In the genomic region with DNA sequence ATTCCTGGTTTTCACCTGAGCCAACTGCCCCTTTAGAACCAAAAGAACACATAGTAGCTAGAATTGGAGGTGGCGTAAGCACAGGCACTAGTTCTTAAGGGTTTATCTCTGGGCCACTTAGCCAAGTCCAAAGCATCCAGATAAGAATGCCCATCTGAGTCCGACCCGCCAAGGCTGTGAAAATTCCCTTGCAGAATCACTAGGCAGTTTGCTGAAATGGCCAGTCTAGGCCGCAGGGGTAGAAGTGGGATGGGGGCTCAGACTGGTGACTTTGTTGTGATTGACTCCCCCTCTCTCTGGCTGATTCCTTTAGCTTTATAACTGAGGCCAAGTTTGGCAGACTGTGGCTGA, we compare ENCODE assay signal across 25 cellular contexts. TPM values are rescaled to one million over a fixed set of nuclear protein-coding genes. Genes with fewer than 3 reads are reported as not detected.
DNase-seq lines count a peak whose midpoint lies in the region; ATAC-seq and TF ChIP-seq lines count a peak whose summit lies in the region.
"Had no signal": no experiment of that assay in that cellular context is flagged by ENCODE, and none has a peak within 500 bp of the region (broad histone marks: within the 10 kb centered on the region; RNA-seq: fewer than 3 reads in every experiment).

No MANE protein-coding gene starts in this region.

- H3K4me2 ChIP-seq in BLaER1 (peak overlapping the region; percentile 71), PC-9 (peak overlapping the region; percentile 66)

- H3K27ac ChIP-seq in BLaER1 (peak overlapping the region; percentile 68), PC-9 (peak overlapping the region; percentile 100)

- H2AFZ ChIP-seq in PC-9, result no peak overlapping the region

- peaks cover 35% of the 10 kb centered on the region for H3K36me3 Mint-ChIP-seq in activated CD8-positive, alpha-beta T cell treated with anti-CD3 and anti-CD28 coated beads for 36 hours (ENCODE audit: low read depth)
- peaks cover 22% of the 10 kb centered on the region for H3K36me3 Mint-ChIP-seq in activated CD8-positive, alpha-beta T cell treated with anti-CD3 and anti-CD28 coated beads, Interleukin-2, amount 10 ng/mL, durations not matched to agents 7 days and 5 days (ENCODE audit: low read depth)
- H3K36me3 Mint-ChIP-seq: CD4-positive, CD25-positive, alpha-beta regulatory T cell; natural killer cell had no signal

- peaks cover 35% of the 10 kb centered on the region for H3K79me2 ChIP-seq in PC-9 (ENCODE audit: low read depth)

- H3K36me3 ChIP-seq in BLaER1 (no peaks in the 10 kb centered on the region), PC-9 (ENCODE audit: low read depth) (peaks cover 14% of the 10 kb centered on the region), iPS-15b (ENCODE audit: control insufficient read depth, insufficient read depth, low read length) (no peaks in the 10 kb centered on the region)

- H4K20me1 ChIP-seq in BLaER1, result peaks cover 8% of the 10 kb centered on the region; the same call in 1 of the 2 replicates
- peaks cover 6% of the 10 kb centered on the region for H4K20me1 ChIP-seq in PC-9 (ENCODE audit: insufficient read depth)

- H3F3A ChIP-seq in PC-9 (ENCODE audit: insufficient read depth, low read depth), result peaks cover 58% of the 10 kb centered on the region

- H3K27ac Mint-ChIP-seq in activated CD8-positive, alpha-beta T cell treated with anti-CD3 and anti-CD28 coated beads for 36 hours, result peak overlapping the region; percentile 68
- no peak overlapping the region for H3K27ac Mint-ChIP-seq in activated CD8-positive, alpha-beta T cell treated with anti-CD3 and anti-CD28 coated beads, Interleukin-2, amount 10 ng/mL, durations not matched to agents 7 days and 5 days
- H3K27ac Mint-ChIP-seq: CD4-positive, CD25-positive, alpha-beta regulatory T cell; dendritic cell treated with granulocyte-macrophage colony-stimulating factor and Interleukin-4, amounts not matched to agents 40 ng/mL and 50 ng/mL, for 4 days; HFFc6; natural killer cell had no signal

- no peak for TF ChIP-seq CTCF in activated CD8-positive, alpha-beta T cell treated with anti-CD3 and anti-CD28 coated beads for 36 hours (IDR thresholded peaks at IDR 0.05)
- no peak for TF ChIP-seq CTCF in PC-9 (conservative IDR thresholded peaks at IDR 0.05)

- H3K27me3 Mint-ChIP-seq in activated CD8-positive, alpha-beta T cell treated with anti-CD3 and anti-CD28 coated beads for 36 hours, result peaks cover 47% of the 10 kb centered on the region
- H3K27me3 Mint-ChIP-seq in activated CD8-positive, alpha-beta T cell treated with anti-CD3 and anti-CD28 coated beads, Interleukin-2, amount 10 ng/mL, durations not matched to agents 7 days and 5 days (ENCODE audit: low read depth), result peaks cover 11% of the 10 kb centered on the region

- H3K9ac ChIP-seq in BLaER1 (no peak overlapping the region), iPS-15b (ENCODE audit: low read depth, low read length) (no peak overlapping the region)

- H3K4me3 ChIP-seq in BLaER1 (no peak overlapping the region), PC-9 (no peak overlapping the region), iPS-15b (ENCODE audit: low read depth, low read length) (peak overlapping the region; percentile 52)

- intact Hi-C loops in activated CD8-positive, alpha-beta T cell treated with anti-CD3 and anti-CD28 coated beads for 36 hours (cut with micrococcal nuclease), result no loop called here
- intact Hi-C loops in PC-9 (cut with micrococcal nuclease; ENCODE audit: unreplicated experiment), result no loop called here

- peaks cover 30% of the 10 kb centered on the region for H3K27me3 ChIP-seq in BLaER1
- H3K27me3 ChIP-seq in PC-9 (ENCODE audit: insufficient read depth, low read depth), result no peaks in the 10 kb centered on the region
- H3K27me3 ChIP-seq in iPS-15b (ENCODE audit: control insufficient read depth, insufficient read depth, low read length), result peaks cover 23% of the 10 kb centered on the region

- no peak for DNase-seq in activated CD8-positive, alpha-beta T cell treated with anti-CD3 and anti-CD28 coated beads for 36 hours
- DNase-seq in activated CD8-positive, alpha-beta T cell treated with anti-CD3 and anti-CD28 coated beads, Interleukin-2, amount 10 ng/mL, durations not matched to agents 7 days and 5 days, result no peak
- DNase-seq in PC-9 (no peak), NCI-H1694 treated with DMSO at 0.1 percent for 48 hours (lab: John Stamatoyannopoulos, UW) (no peak), GOT3 (lab: John Stamatoyannopoulos, UW) (no peak)
- DNase-seq: activated CD8-positive, alpha-beta memory T cell treated with anti-CD3 and anti-CD28 coated beads, Interleukin-2, amount 50 U/mL, for 4 hours; activated gamma-delta T cell; CD4-positive, CD25-positive, alpha-beta regulatory T cell; DMS153; GDM1; glutamatergic neuron; HFFc6; left colon; midbrain; natural killer cell; NCI-H1048; NCI-H187 treated with DMSO at 0.1 percent for 48 hours; NCI-H2227 treated with DMSO at 0.1 percent for 48 hours; SIG-M5; substantia nigra had no signal

- no TSS peak for BruUV-seq in PC-9 (replicated peaks; lab: Mats Ljungman, UMichigan)

- H3K4me1 Mint-ChIP-seq in activated CD8-positive, alpha-beta T cell treated with anti-CD3 and anti-CD28 coated beads for 36 hours (ENCODE audit: low read depth), result peaks cover 20% of the 10 kb centered on the region
- peaks cover 46% of the 10 kb centered on the region for H3K4me1 Mint-ChIP-seq in activated CD8-positive, alpha-beta T cell treated with anti-CD3 and anti-CD28 coated beads, Interleukin-2, amount 10 ng/mL, durations not matched to agents 7 days and 5 days (ENCODE audit: low read depth)

- ATAC-seq in activated CD8-positive, alpha-beta T cell treated with anti-CD3 and anti-CD28 coated beads for 36 hours, result no peak
- no peak for ATAC-seq in activated CD8-positive, alpha-beta T cell treated with anti-CD3 and anti-CD28 coated beads, Interleukin-2, amount 10 ng/mL, durations not matched to agents 7 days and 5 days
- no peak for ATAC-seq in GM18511 (IDR thresholded peaks at IDR 0.05; ENCODE audit: unreplicated experiment)
- ATAC-seq: left colon, natural killer cell had no signal

- CTCF ChIA-PET in activated CD8-positive, alpha-beta T cell treated with anti-CD3 and anti-CD28 coated beads for 36 hours (lab: Charles Lee), result interaction anchor here (1.0 to 7.6 kb wide), 8 partner anchors 15 to 625 kb away, joined by 3 to 180 read pairs (median 6); no protein-coding TSS in a partner anchor
- CTCF ChIA-PET in activated CD8-positive, alpha-beta T cell treated with anti-CD3 and anti-CD28 coated beads, Interleukin-2, amount 10 ng/mL, durations not matched to agents 7 days and 5 days (lab: Charles Lee), result interaction anchor here (1.1 to 8.5 kb wide), 8 partner anchors 30 to 616 kb away, joined by 3 to 155 read pairs (median 5); partner anchors contain the start of genes ATP6V0E1 and RPL26L1
- CTCF ChIA-PET in PC-9 (lab: Charles Lee), result interaction anchor here (0.7 to 1.7 kb wide), 4 partner anchors 36 to 390 kb away, joined by 3 to 15 read pairs (median 6); no protein-coding TSS in a partner anchor

- no peak overlapping the region for H3K4me3 Mint-ChIP-seq in activated CD8-positive, alpha-beta T cell treated with anti-CD3 and anti-CD28 coated beads for 36 hours
- H3K4me3 Mint-ChIP-seq in activated CD8-positive, alpha-beta T cell treated with anti-CD3 and anti-CD28 coated beads, Interleukin-2, amount 10 ng/mL, durations not matched to agents 7 days and 5 days, result no peak overlapping the region
- H3K4me3 Mint-ChIP-seq: CD4-positive, CD25-positive, alpha-beta regulatory T cell; dendritic cell treated with granulocyte-macrophage colony-stimulating factor and Interleukin-4, amounts not matched to agents 40 ng/mL and 50 ng/mL, for 4 days; natural killer cell had no signal

- H3K9me3 Mint-ChIP-seq in activated CD8-positive, alpha-beta T cell treated with anti-CD3 and anti-CD28 coated beads for 36 hours, result peaks cover 6% of the 10 kb centered on the region
- no peaks in the 10 kb centered on the region for H3K9me3 Mint-ChIP-seq in activated CD8-positive, alpha-beta T cell treated with anti-CD3 and anti-CD28 coated beads, Interleukin-2, amount 10 ng/mL, durations not matched to agents 7 days and 5 days (ENCODE audit: insufficient read depth)
- H3K9me3 Mint-ChIP-seq: HFFc6, natural killer cell had no signal

- peaks cover 13% of the 10 kb centered on the region; the same call in 1 of the 2 replicates for H3K9me3 ChIP-seq in BLaER1
- no peaks in the 10 kb centered on the region for H3K9me3 ChIP-seq in PC-9 (ENCODE audit: insufficient read depth, low read depth)
- no peaks in the 10 kb centered on the region for H3K9me3 ChIP-seq in iPS-15b (ENCODE audit: control insufficient read depth, insufficient read depth, low read length)

- no peaks in the 10 kb centered on the region for H3K9me2 ChIP-seq in PC-9 (ENCODE audit: insufficient read depth)

- H3K4me1 ChIP-seq in BLaER1 (peaks cover 36% of the 10 kb centered on the region), PC-9 (replicated peaks; ENCODE audit: insufficient read depth) (peaks cover 59% of the 10 kb centered on the region), iPS-15b (ENCODE audit: control insufficient read depth, insufficient read depth, low read length) (peaks cover 13% of the 10 kb centered on the region)

- POLR2A ChIA-PET in activated CD8-positive, alpha-beta T cell treated with anti-CD3 and anti-CD28 coated beads for 36 hours (lab: Charles Lee), result interaction anchor here (0.8 to 1.4 kb wide), 2 partner anchors 17 to 38 kb away, joined by 3 to 4 read pairs; no protein-coding TSS in a partner anchor
- POLR2A ChIA-PET in activated CD8-positive, alpha-beta T cell treated with anti-CD3 and anti-CD28 coated beads, Interleukin-2, amount 10 ng/mL, durations not matched to agents 7 days and 5 days (lab: Charles Lee), result interaction anchor here (1.4 kb wide), 1 partner anchor 11 kb away, joined by 3 read pairs; no protein-coding TSS in a partner anchor
- POLR2A ChIA-PET in PC-9 (lab: Charles Lee; ENCODE audit: unreplicated experiment), result no interaction called here

RNA-seq across cellular contexts. Expression of gene STC2, which starts 2.6 kb away (rescaled TPM):
- total RNA-seq in activated CD8-positive, alpha-beta T cell treated with anti-CD3 and anti-CD28 coated beads for 36 hours, result 10 to 100 TPM; 40.9 to 45.9 TPM
- 10 to 100 TPM; 14.8 to 16.6 TPM for total RNA-seq in activated CD8-positive, alpha-beta T cell treated with anti-CD3 and anti-CD28 coated beads, Interleukin-2, amount 10 ng/mL, durations not matched to agents 7 days and 5 days
- 42.2 and 63.5 TPM in 2 replicates for total RNA-seq in PC-9 (2021)
- total RNA-seq: CD4-positive, CD25-positive, alpha-beta regulatory T cell; HT-29; natural killer cell had no signal
